ENCODE assay signal across 23 cellular contexts in genomic region chr22:36867695-36868094, GRCh38. TPM values are rescaled to one million over a fixed set of nuclear protein-coding genes. Genes with fewer than 3 reads are reported as not detected.
DNase-seq lines count a peak whose midpoint lies in the region; ATAC-seq and TF ChIP-seq lines count a peak whose summit lies in the region.
"Had no signal": no experiment of that assay in that cellular context is flagged by ENCODE, and none has a peak within 500 bp of the region (broad histone marks: within the 10 kb centered on the region; RNA-seq: fewer than 3 reads in every experiment).

No MANE protein-coding gene starts in this region.

- no peak for TF ChIP-seq CTCF in gastrocnemius medialis (IDR thresholded peaks at IDR 0.05 in 4 of 5, conservative IDR thresholded peaks at IDR 0.05 in 1 of 5)

- DNase-seq in activated CD8-positive, alpha-beta memory T cell treated with anti-CD3 and anti-CD28 coated beads, Interleukin-2, amount 50 U/mL, for 48 hours: peak; percentile 39
- no peak for DNase-seq in activated CD8-positive, alpha-beta memory T cell treated with anti-CD3 and anti-CD28 coated beads for 24 hours
- DNase-seq in T-helper 17 cell: no peak
- no peak for DNase-seq in stimulated activated effector memory CD8-positive, alpha-beta T cell treated with anti-CD3 and anti-CD28 coated beads, Interleukin-12 subunit alpha, Interleukin-12 subunit beta, amount 100 ng/mL, for 72 hours (ENCODE audit: low spot score in 2 of 2)
- DNase-seq in gastrocnemius medialis: no peak
- no peak for DNase-seq in NCI-H2227 treated with DMSO at 0.1 percent for 48 hours (lab: John Stamatoyannopoulos, UW)
- DNase-seq: C1 segment of cervical spinal cord; Calu3; CD4-positive, alpha-beta memory T cell; COR-L47; DMS53; DMS79 treated with DMSO at 0.1 percent for 48 hours; GF-D8; GM23248; HCEC 1CT had no signal

- no peak overlapping the region for H3K4me3 Mint-ChIP-seq in T-helper 17 cell
- H3K4me3 Mint-ChIP-seq in activated T-helper 17 cell treated with anti-CD3 and anti-CD28 coated beads, Interleukin-2, amount 50 U/mL, for 72 hours: no peak overlapping the region
- no peak overlapping the region for H3K4me3 Mint-ChIP-seq in stimulated activated effector memory CD8-positive, alpha-beta T cell treated with anti-CD3 and anti-CD28 coated beads, Interleukin-12 subunit alpha, Interleukin-12 subunit beta, amount 100 ng/mL, for 72 hours
- H3K4me3 Mint-ChIP-seq: CD4-positive, alpha-beta memory T cell had no signal

- H3K27ac ChIP-seq in gastrocnemius medialis: no peak overlapping the region
- H3K27ac ChIP-seq: GM23248 had no signal

- no peaks in the 10 kb centered on the region for H3K9me3 ChIP-seq in T-helper 17 cell (ENCODE audit: control insufficient read depth, low read length, poor library complexity, severe bottlenecking)
- no peaks in the 10 kb centered on the region for H3K9me3 ChIP-seq in gastrocnemius medialis

- no peak overlapping the region for H3K4me3 ChIP-seq in gastrocnemius medialis
- H3K4me3 ChIP-seq: GM23248 had no signal

- no peaks in the 10 kb centered on the region for H3K36me3 ChIP-seq in gastrocnemius medialis

- no peaks in the 10 kb centered on the region for H3K4me1 ChIP-seq in gastrocnemius medialis

- peak overlapping the region; percentile 63 for H3K27ac Mint-ChIP-seq in T-helper 17 cell
- peak overlapping the region; percentile 68 for H3K27ac Mint-ChIP-seq in activated T-helper 17 cell treated with anti-CD3 and anti-CD28 coated beads, Interleukin-2, amount 50 U/mL, for 72 hours
- peak overlapping the region; percentile 72 for H3K27ac Mint-ChIP-seq in stimulated activated effector memory CD8-positive, alpha-beta T cell treated with anti-CD3 and anti-CD28 coated beads, Interleukin-12 subunit alpha, Interleukin-12 subunit beta, amount 100 ng/mL, for 72 hours

- H3K9me3 Mint-ChIP-seq in activated T-helper 17 cell treated with anti-CD3 and anti-CD28 coated beads, Interleukin-2, amount 50 U/mL, for 72 hours: no peaks in the 10 kb centered on the region
- no peaks in the 10 kb centered on the region for H3K9me3 Mint-ChIP-seq in stimulated activated effector memory CD8-positive, alpha-beta T cell treated with anti-CD3 and anti-CD28 coated beads, Interleukin-12 subunit alpha, Interleukin-12 subunit beta, amount 100 ng/mL, for 72 hours
- H3K9me3 Mint-ChIP-seq: CD4-positive, alpha-beta memory T cell had no signal

- no peaks in the 10 kb centered on the region for H3K27me3 Mint-ChIP-seq in T-helper 17 cell
- no peaks in the 10 kb centered on the region for H3K27me3 Mint-ChIP-seq in activated T-helper 17 cell treated with anti-CD3 and anti-CD28 coated beads, Interleukin-2, amount 50 U/mL, for 72 hours
- H3K27me3 Mint-ChIP-seq: CD4-positive, alpha-beta memory T cell had no signal

- ATAC-seq in T-helper 17 cell (no peak), gastrocnemius medialis (no peak), HG03571 (IDR thresholded peaks at IDR 0.05; ENCODE audit: unreplicated experiment) (no peak)
- ATAC-seq in activated T-helper 17 cell treated with anti-CD3 and anti-CD28 coated beads, Interleukin-2, amount 50 U/mL, for 72 hours (replicated peaks): no peak
- ATAC-seq in stimulated activated effector memory CD8-positive, alpha-beta T cell treated with anti-CD3 and anti-CD28 coated beads, Interleukin-12 subunit alpha, Interleukin-12 subunit beta, amount 100 ng/mL, for 72 hours: no peak

- H3K27me3 ChIP-seq in gastrocnemius medialis: peaks cover 0 to 9% (median 7%) of the 10 kb centered on the region in 3 donors

- in situ Hi-C loops in gastrocnemius medialis (cut with MboI; ENCODE audit: low sequenced_read_pairs in 4 of 4): no loop called here

- TF ChIP-seq POLR2A in gastrocnemius medialis (IDR thresholded peaks at IDR 0.05): no peak

- H3K4me1 Mint-ChIP-seq in T-helper 17 cell: peaks cover 12% of the 10 kb centered on the region
- H3K4me1 Mint-ChIP-seq in activated T-helper 17 cell treated with anti-CD3 and anti-CD28 coated beads, Interleukin-2, amount 50 U/mL, for 72 hours: peaks cover 32% of the 10 kb centered on the region
- H3K4me1 Mint-ChIP-seq in stimulated activated effector memory CD8-positive, alpha-beta T cell treated with anti-CD3 and anti-CD28 coated beads, Interleukin-12 subunit alpha, Interleukin-12 subunit beta, amount 100 ng/mL, for 72 hours: peaks cover 66% of the 10 kb centered on the region

- intact Hi-C loops in gastrocnemius medialis (cut with DNase I; ENCODE audit: low total_unique reads): no loop called here

- H3K36me3 Mint-ChIP-seq in T-helper 17 cell (ENCODE audit: low read depth): peaks cover 21% of the 10 kb centered on the region
- peaks cover 41% of the 10 kb centered on the region for H3K36me3 Mint-ChIP-seq in activated T-helper 17 cell treated with anti-CD3 and anti-CD28 coated beads, Interleukin-2, amount 50 U/mL, for 72 hours (ENCODE audit: low read depth)
- H3K36me3 Mint-ChIP-seq in stimulated activated effector memory CD8-positive, alpha-beta T cell treated with anti-CD3 and anti-CD28 coated beads, Interleukin-12 subunit alpha, Interleukin-12 subunit beta, amount 100 ng/mL, for 72 hours: peaks cover 8% of the 10 kb centered on the region

RNA-seq across cellular contexts. Expression of gene NCF4, which starts 6.9 kb away (rescaled TPM):
- 10 to 100 TPM; 31.7 to 37.1 TPM for total RNA-seq in T-helper 17 cell
- 10 to 100 TPM; 40.6 to 60.1 TPM for total RNA-seq in activated T-helper 17 cell treated with anti-CD3 and anti-CD28 coated beads, Interleukin-2, amount 50 U/mL, for 72 hours
- total RNA-seq in gastrocnemius medialis: 1 to 10 TPM; 1.8 to 5.5 (median 2.9) TPM
- total RNA-seq: A172, A673, Calu3, G401, GM23248, H1, H7 had no signal

RNA-seq across cellular contexts. Expression of gene CSF2RB, which starts 45.7 kb away (rescaled TPM):
- total RNA-seq in T-helper 17 cell: 1 to 10 TPM; 5.1 to 8.0 TPM
- total RNA-seq in activated T-helper 17 cell treated with anti-CD3 and anti-CD28 coated beads, Interleukin-2, amount 50 U/mL, for 72 hours: 1 to 10 TPM; 4.2 to 4.8 TPM
- total RNA-seq in gastrocnemius medialis: 1 to 10 TPM; 1.2 to 2.0 (median 1.6) TPM
- total RNA-seq: A172, A673, Calu3, Daoy, G401, H1, H7 had no signal

RNA-seq across cellular contexts. Expression of gene PVALB, which starts 50.9 kb away (rescaled TPM):
- total RNA-seq in T-helper 17 cell: 1 to 10 TPM in 1 of 2 donors, not detected in 1; 7.4 TPM
- total RNA-seq in activated T-helper 17 cell treated with anti-CD3 and anti-CD28 coated beads, Interleukin-2, amount 50 U/mL, for 72 hours: not detected
- total RNA-seq in gastrocnemius medialis: 1 to 10 TPM in 2 of 4 donors, not detected in 2; 1.2 to 4.1 TPM
- total RNA-seq: A172; A673; Calu3; CD4-positive, alpha-beta memory T cell; Daoy; G401; GM23248 had no signal

Comparison
In these comparisons a context has a peak if more than half of its experiments do, and no peak if none do; other contexts are left out.
1. RNA of gene NCF4, which starts 6.9 kb away (total RNA-seq): 40.6 to 60.1 TPM in activated T-helper 17 cell treated with anti-CD3 and anti-CD28 coated beads, Interleukin-2, amount 50 U/mL, for 72 hours and 31.7 to 37.1 TPM in T-helper 17 cell; 1.8 to 5.5 TPM in gastrocnemius medialis; every median in the first group is over 4 times any median in the second.
2. Peak in every context shown above with its lines, with median percentiles within 50 percentile points of each other: H3K27ac Mint-ChIP-seq.